ENCODE assay signal across 31 cellular contexts in the genomic region with DNA sequence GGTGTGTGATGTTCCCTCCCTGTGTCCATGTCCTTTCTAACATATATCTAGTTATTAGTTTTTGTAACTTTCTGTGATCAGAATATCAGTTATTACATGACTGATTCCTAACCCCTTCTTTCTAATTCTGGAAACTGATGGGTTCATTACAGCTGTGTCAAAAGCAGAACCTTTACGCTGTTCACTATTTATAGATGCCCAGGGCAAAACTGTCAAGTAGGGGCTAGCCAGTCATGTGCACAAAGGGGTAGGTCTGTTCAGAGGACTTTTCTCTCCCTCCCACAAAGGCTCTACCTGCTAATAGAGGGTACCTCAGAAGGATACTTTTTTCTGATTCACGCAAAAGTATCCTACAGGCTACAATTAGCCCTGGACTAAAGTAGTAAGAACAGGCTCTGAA.
DNase-seq lines count a peak whose midpoint lies in the region; ATAC-seq and TF ChIP-seq lines count a peak whose summit lies in the region.
"Had no signal": no experiment of that assay in that cellular context is flagged by ENCODE, and none has a peak within 500 bp of the region (broad histone marks: within the 10 kb centered on the region; RNA-seq: fewer than 3 reads in every experiment).

No MANE protein-coding gene starts in this region.

- no peaks in the 10 kb centered on the region for H3K9me3 ChIP-seq in Karpas-422 (ENCODE audit: low read length)
- no peaks in the 10 kb centered on the region for H3K9me3 ChIP-seq in cardiac muscle cell (ENCODE audit: low read depth)
- no peaks in the 10 kb centered on the region for H3K9me3 ChIP-seq in gastrocnemius medialis
- H3K9me3 ChIP-seq in PC-3 (ENCODE audit: low read length), result no peaks in the 10 kb centered on the region
- H3K9me3 ChIP-seq: colonic mucosa, Peyer's patch, sigmoid colon, SJSA1 had no signal

- no peak overlapping the region for H3K4me3 Mint-ChIP-seq in activated CD4-positive, alpha-beta T cell treated with anti-CD3 and anti-CD28 coated beads, Interleukin-2, amount 10 ng/mL, durations not matched to agents 7 days and 5 days
- H3K4me3 Mint-ChIP-seq: activated CD8-positive, alpha-beta T cell treated with anti-CD3 and anti-CD28 coated beads for 36 hours; activated naive CD4-positive, alpha-beta T cell treated with anti-CD3 and anti-CD28 coated beads, Interleukin-2, amount 50 U/mL, for 24 hours; activated T-helper 17 cell treated with anti-CD3 and anti-CD28 coated beads, Interleukin-2, amount 50 U/mL, for 72 hours; neural progenitor cell; T-cell had no signal

- intact Hi-C loops in gastrocnemius medialis (cut with DNase I; ENCODE audit: low total_unique reads), result no loop called here
- intact Hi-C loops in PC-3 (cut with micrococcal nuclease), result no loop called here

- peaks cover 29% of the 10 kb centered on the region for H3K36me3 Mint-ChIP-seq in activated CD4-positive, alpha-beta T cell treated with anti-CD3 and anti-CD28 coated beads, Interleukin-2, amount 10 ng/mL, durations not matched to agents 7 days and 5 days (ENCODE audit: low read depth)

- no peaks in the 10 kb centered on the region for H3K27me3 Mint-ChIP-seq in activated CD4-positive, alpha-beta T cell treated with anti-CD3 and anti-CD28 coated beads, Interleukin-2, amount 10 ng/mL, durations not matched to agents 7 days and 5 days
- H3K27me3 Mint-ChIP-seq: activated CD8-positive, alpha-beta T cell treated with anti-CD3 and anti-CD28 coated beads for 36 hours; activated naive CD4-positive, alpha-beta T cell treated with anti-CD3 and anti-CD28 coated beads, Interleukin-2, amount 50 U/mL, for 24 hours; activated T-helper 17 cell treated with anti-CD3 and anti-CD28 coated beads, Interleukin-2, amount 50 U/mL, for 72 hours; T-cell had no signal

- in situ Hi-C loops in gastrocnemius medialis (cut with MboI; ENCODE audit: low sequenced_read_pairs in 4 of 4), result no loop called here

- H3K9me2 ChIP-seq in Karpas-422 (replicated peaks; ENCODE audit: insufficient read depth, low read length) (no peaks in the 10 kb centered on the region), PC-3 (replicated peaks; ENCODE audit: low read length) (no peaks in the 10 kb centered on the region)

- H3K36me3 ChIP-seq in Karpas-422 (ENCODE audit: insufficient read depth, low read length), result peaks cover 40% of the 10 kb centered on the region; the same call in 1 of the 2 replicates
- H3K36me3 ChIP-seq in cardiac muscle cell, result peaks cover 29% of the 10 kb centered on the region
- H3K36me3 ChIP-seq in gastrocnemius medialis, result peaks cover 0 to 64% of the 10 kb centered on the region in 2 donors
- H3K36me3 ChIP-seq in PC-3 (ENCODE audit: low read depth, low read length), result peaks cover 57% of the 10 kb centered on the region

- no peaks in the 10 kb centered on the region for H4K20me1 ChIP-seq in Karpas-422 (ENCODE audit: insufficient read depth, low read depth, low read length)
- H4K20me1 ChIP-seq in PC-3 (ENCODE audit: low read length), result no peaks in the 10 kb centered on the region

- ATAC-seq in GM18502 (IDR thresholded peaks at IDR 0.05; ENCODE audit: poor library complexity, unreplicated experiment), result peak; percentile 47
- ATAC-seq in gastrocnemius medialis, result peak; percentile 10 to 56
- ATAC-seq in PC-3, result no peak
- no peak for ATAC-seq in GM21367 (IDR thresholded peaks at IDR 0.05; ENCODE audit: unreplicated experiment)
- ATAC-seq: activated CD8-positive, alpha-beta T cell treated with anti-CD3 and anti-CD28 coated beads for 36 hours; activated T-helper 17 cell treated with anti-CD3 and anti-CD28 coated beads, Interleukin-2, amount 50 U/mL, for 72 hours; T-cell had no signal

- peak overlapping the region; percentile 88 for H3K27ac ChIP-seq in Karpas-422 (ENCODE audit: low read length)
- H3K27ac ChIP-seq in cardiac muscle cell, result peak overlapping the region; percentile 63
- peak overlapping the region; percentile 54 to 66 (median 64) for H3K27ac ChIP-seq in gastrocnemius medialis
- no peak overlapping the region for H3K27ac ChIP-seq in PC-3 (ENCODE audit: low read length)
- H3K27ac ChIP-seq: colonic mucosa, epithelial cell of prostate, GM23248, neural progenitor cell, Peyer's patch, sigmoid colon, SJSA1 had no signal

- TF ChIP-seq CTCF in cardiac muscle cell (IDR thresholded peaks at IDR 0.05; ENCODE audit: low read depth, low read length) (no peak), gastrocnemius medialis (IDR thresholded peaks at IDR 0.05 in 4 of 5, conservative IDR thresholded peaks at IDR 0.05 in 1 of 5) (no peak), PC-3 (conservative IDR thresholded peaks at IDR 0.05; ENCODE audit: low read depth, low read length) (no peak)

- peak overlapping the region; percentile 17; the same call in 1 of the 2 replicates for H3K4me3 ChIP-seq in Karpas-422 (ENCODE audit: low read length)
- H3K4me3 ChIP-seq in cardiac muscle cell, result no peak overlapping the region
- H3K4me3 ChIP-seq in gastrocnemius medialis, result no peak overlapping the region
- H3K4me3 ChIP-seq in PC-3 (ENCODE audit: low read length), result no peak overlapping the region
- H3K4me3 ChIP-seq: colonic mucosa, GM23248, lung, neural progenitor cell, Peyer's patch, sigmoid colon, SJSA1 had no signal

- H3K27me3 ChIP-seq in Karpas-422 (ENCODE audit: low read length) (no peaks in the 10 kb centered on the region), cardiac muscle cell (no peaks in the 10 kb centered on the region), gastrocnemius medialis (no peaks in the 10 kb centered on the region), PC-3 (ENCODE audit: low read length) (no peaks in the 10 kb centered on the region)
- H3K27me3 ChIP-seq: colonic mucosa, neural progenitor cell, Peyer's patch, sigmoid colon, SJSA1 had no signal

- no TSS peak for BruUV-seq in PC-3 (replicated peaks; lab: Mats Ljungman, UMichigan)

- H3F3A ChIP-seq in PC-3 (ENCODE audit: low read length, unreplicated experiment), result no peaks in the 10 kb centered on the region

- no peaks in the 10 kb centered on the region for H3K9me3 Mint-ChIP-seq in activated CD4-positive, alpha-beta T cell treated with anti-CD3 and anti-CD28 coated beads, Interleukin-2, amount 10 ng/mL, durations not matched to agents 7 days and 5 days
- H3K9me3 Mint-ChIP-seq: activated CD8-positive, alpha-beta T cell treated with anti-CD3 and anti-CD28 coated beads for 36 hours; activated naive CD4-positive, alpha-beta T cell treated with anti-CD3 and anti-CD28 coated beads, Interleukin-2, amount 50 U/mL, for 24 hours; activated T-helper 17 cell treated with anti-CD3 and anti-CD28 coated beads, Interleukin-2, amount 50 U/mL, for 72 hours; neural progenitor cell; T-cell had no signal

- H3K79me2 ChIP-seq in Karpas-422 (ENCODE audit: low read length), result no peaks in the 10 kb centered on the region
- no peaks in the 10 kb centered on the region for H3K79me2 ChIP-seq in PC-3 (ENCODE audit: low read length)

- POLR2A ChIA-PET in activated CD4-positive, alpha-beta T cell treated with anti-CD3 and anti-CD28 coated beads, Interleukin-2, amount 10 ng/mL, durations not matched to agents 7 days and 5 days (lab: Charles Lee), result no interaction called here
- POLR2A ChIA-PET in PC-3 (lab: Charles Lee; ENCODE audit: unreplicated experiment), result no interaction called here

- no peak for TF ChIP-seq POLR2A in gastrocnemius medialis (IDR thresholded peaks at IDR 0.05)

- H3K4me1 ChIP-seq in Karpas-422 (ENCODE audit: low read length), result peaks cover 30% of the 10 kb centered on the region
- peaks cover 9% of the 10 kb centered on the region for H3K4me1 ChIP-seq in cardiac muscle cell (ENCODE audit: low read depth)
- peaks cover 0 to 10% of the 10 kb centered on the region in 2 donors for H3K4me1 ChIP-seq in gastrocnemius medialis
- no peaks in the 10 kb centered on the region for H3K4me1 ChIP-seq in PC-3 (ENCODE audit: insufficient read depth, low read length)
- H3K4me1 ChIP-seq: colonic mucosa, neural progenitor cell, Peyer's patch, sigmoid colon, SJSA1 had no signal

- CTCF ChIA-PET in activated CD4-positive, alpha-beta T cell treated with anti-CD3 and anti-CD28 coated beads, Interleukin-2, amount 10 ng/mL, durations not matched to agents 7 days and 5 days (lab: Charles Lee), result interaction anchor here (0.7 kb wide), 1 partner anchor 11 kb away, joined by 3 read pairs; no protein-coding TSS in a partner anchor
- CTCF ChIA-PET in PC-3 (lab: Charles Lee), result no interaction called here

- H3K4me1 Mint-ChIP-seq in activated CD4-positive, alpha-beta T cell treated with anti-CD3 and anti-CD28 coated beads, Interleukin-2, amount 10 ng/mL, durations not matched to agents 7 days and 5 days, result no peaks in the 10 kb centered on the region
- H3K4me1 Mint-ChIP-seq: activated naive CD4-positive, alpha-beta T cell treated with anti-CD3 and anti-CD28 coated beads, Interleukin-2, amount 50 U/mL, for 24 hours; activated T-helper 17 cell treated with anti-CD3 and anti-CD28 coated beads, Interleukin-2, amount 50 U/mL, for 72 hours; neural progenitor cell; T-cell had no signal

- H3K27ac Mint-ChIP-seq in activated CD4-positive, alpha-beta T cell treated with anti-CD3 and anti-CD28 coated beads, Interleukin-2, amount 10 ng/mL, durations not matched to agents 7 days and 5 days, result no peak overlapping the region
- H3K27ac Mint-ChIP-seq: activated CD8-positive, alpha-beta T cell treated with anti-CD3 and anti-CD28 coated beads for 36 hours; activated naive CD4-positive, alpha-beta T cell treated with anti-CD3 and anti-CD28 coated beads, Interleukin-2, amount 50 U/mL, for 24 hours; activated T-helper 17 cell treated with anti-CD3 and anti-CD28 coated beads, Interleukin-2, amount 50 U/mL, for 72 hours; neural progenitor cell; T-cell had no signal

- peak overlapping the region; percentile 53 for H3K4me2 ChIP-seq in Karpas-422 (ENCODE audit: low read depth, low read length, poor library complexity, severe bottlenecking)
- H3K4me2 ChIP-seq in PC-3 (ENCODE audit: low read length), result no peak overlapping the region
- H3K4me2 ChIP-seq: neural progenitor cell had no signal

- DNase-seq in Karpas-422 (peak; percentile 76), cardiac muscle cell (ENCODE audit: low read depth in 1 of 2, low spot score in 1 of 2) (peak in 1 of 2 donors; percentile 44), gastrocnemius medialis (no peak), PC-3 (no peak), T-helper 1 cell (no peak)
- no peak for DNase-seq in activated CD4-positive, alpha-beta T cell treated with anti-CD3 and anti-CD28 coated beads, Interleukin-2, amount 10 ng/mL, durations not matched to agents 7 days and 5 days
- DNase-seq: activated CD4-positive, alpha-beta T cell treated with anti-CD3 and anti-CD28 coated beads for 1 hour; activated CD8-positive, alpha-beta T cell treated with anti-CD3 and anti-CD28 coated beads for 36 hours; amygdala; C1 segment of cervical spinal cord; colonic mucosa; effector CD8-positive, alpha-beta T cell; GM23248; kidney; NCI-H1105; NCI-H1930; NCI-H526; Peyer's patch; posterior cingulate gyrus; sigmoid colon; stimulated activated CD4-positive, alpha-beta T cell treated with anti-CD3 and anti-CD28 coated beads, Interleukin-15, amount 100 ng/mL, for 24 hours; stimulated activated naive CD4-positive, alpha-beta T cell; T-cell had no signal

- no peak overlapping the region for H2AFZ ChIP-seq in Karpas-422 (ENCODE audit: low read length)
- H2AFZ ChIP-seq in PC-3 (ENCODE audit: low read length), result no peak overlapping the region
- H2AFZ ChIP-seq: GM23248, neural progenitor cell had no signal

- H3K9ac ChIP-seq in Karpas-422 (ENCODE audit: low read length) (peak overlapping the region; percentile 42), PC-3 (ENCODE audit: low read length) (no peak overlapping the region)
- H3K9ac ChIP-seq: GM23248, neural progenitor cell had no signal

Comparison
In these comparisons a context has a peak if more than half of its experiments do, and no peak if none do; other contexts are left out.
1. ATAC-seq: peak in GM18502 (single experiment) and gastrocnemius medialis (2 of 2); none in PC-3 (single experiment) and GM21367 (single experiment).